ENCODE assay signal across 16 cellular contexts in genomic region chr1:219276029-219276738, GRCh38.
"Had no signal": no experiment of that assay in that cellular context is flagged by ENCODE, and none has a peak within 500 bp of the region (broad histone marks: within the 10 kb centered on the region; RNA-seq: fewer than 3 reads in every experiment).

No MANE protein-coding gene starts in this region.

- ATAC-seq: activated CD8-positive, alpha-beta memory T cell treated with anti-CD3 and anti-CD28 coated beads, Interleukin-2, amount 10 ng/mL, durations not matched to agents 7 days and 5 days; activated T-helper 17 cell treated with anti-CD3 and anti-CD28 coated beads, Interleukin-2, amount 50 U/mL, for 72 hours; effector memory CD8-positive, alpha-beta T cell; right cardiac atrium; stimulated activated naive CD8-positive, alpha-beta T cell treated with anti-CD3 and anti-CD28 coated beads, Interleukin-15, Interleukin-2, amounts not matched to agents 100 U/mL and 50 U/mL, for 24 hours had no signal

- DNase-seq: activated CD4-positive, alpha-beta memory T cell treated with anti-CD3 and anti-CD28 coated beads, Interleukin-2, amount 10 ng/mL, durations not matched to agents 7 days and 5 days; activated CD4-positive, alpha-beta T cell treated with anti-CD3 and anti-CD28 coated beads for 48 hours; activated CD4-positive, CD25-positive, alpha-beta regulatory T cell; activated CD8-positive, alpha-beta memory T cell treated with anti-CD3 and anti-CD28 coated beads, Interleukin-2, amount 10 ng/mL, durations not matched to agents 7 days and 5 days; activated naive CD4-positive, alpha-beta T cell; activated naive CD8-positive, alpha-beta T cell treated with anti-CD3 and anti-CD28 coated beads for 36 hours; activated T-cell treated with anti-CD3 and anti-CD28 coated beads, Interleukin-2, amount 50 U/mL, for 1 hour; amniotic stem cell; effector memory CD8-positive, alpha-beta T cell; right cardiac atrium; stimulated activated naive CD8-positive, alpha-beta T cell treated with anti-CD3 and anti-CD28 coated beads, Interleukin-15, Interleukin-2, amounts not matched to agents 100 U/mL and 50 U/mL, for 24 hours; substantia nigra; tibial artery had no signal

- H3K27ac Mint-ChIP-seq: activated CD4-positive, alpha-beta memory T cell treated with anti-CD3 and anti-CD28 coated beads, Interleukin-2, amount 10 ng/mL, durations not matched to agents 7 days and 5 days; activated CD8-positive, alpha-beta memory T cell treated with anti-CD3 and anti-CD28 coated beads, Interleukin-2, amount 10 ng/mL, durations not matched to agents 7 days and 5 days; activated naive CD8-positive, alpha-beta T cell treated with anti-CD3 and anti-CD28 coated beads for 36 hours; activated T-helper 17 cell treated with anti-CD3 and anti-CD28 coated beads, Interleukin-2, amount 50 U/mL, for 72 hours; effector memory CD8-positive, alpha-beta T cell; memory B cell had no signal

- H3K27me3 Mint-ChIP-seq: activated CD4-positive, alpha-beta memory T cell treated with anti-CD3 and anti-CD28 coated beads, Interleukin-2, amount 10 ng/mL, durations not matched to agents 7 days and 5 days; activated CD8-positive, alpha-beta memory T cell treated with anti-CD3 and anti-CD28 coated beads, Interleukin-2, amount 10 ng/mL, durations not matched to agents 7 days and 5 days; activated naive CD8-positive, alpha-beta T cell treated with anti-CD3 and anti-CD28 coated beads for 36 hours; activated T-helper 17 cell treated with anti-CD3 and anti-CD28 coated beads, Interleukin-2, amount 50 U/mL, for 72 hours; effector memory CD8-positive, alpha-beta T cell; memory B cell had no signal

- H3K36me3 Mint-ChIP-seq: activated CD8-positive, alpha-beta memory T cell treated with anti-CD3 and anti-CD28 coated beads, Interleukin-2, amount 10 ng/mL, durations not matched to agents 7 days and 5 days; activated naive CD8-positive, alpha-beta T cell treated with anti-CD3 and anti-CD28 coated beads for 36 hours had no signal

- H3K9me3 Mint-ChIP-seq: activated CD4-positive, alpha-beta memory T cell treated with anti-CD3 and anti-CD28 coated beads, Interleukin-2, amount 10 ng/mL, durations not matched to agents 7 days and 5 days; activated naive CD8-positive, alpha-beta T cell treated with anti-CD3 and anti-CD28 coated beads for 36 hours; activated T-helper 17 cell treated with anti-CD3 and anti-CD28 coated beads, Interleukin-2, amount 50 U/mL, for 72 hours; effector memory CD8-positive, alpha-beta T cell; memory B cell; neural crest cell had no signal

- H3K4me3 Mint-ChIP-seq: activated CD4-positive, alpha-beta memory T cell treated with anti-CD3 and anti-CD28 coated beads, Interleukin-2, amount 10 ng/mL, durations not matched to agents 7 days and 5 days; activated CD8-positive, alpha-beta memory T cell treated with anti-CD3 and anti-CD28 coated beads, Interleukin-2, amount 10 ng/mL, durations not matched to agents 7 days and 5 days; activated naive CD8-positive, alpha-beta T cell treated with anti-CD3 and anti-CD28 coated beads for 36 hours; activated T-helper 17 cell treated with anti-CD3 and anti-CD28 coated beads, Interleukin-2, amount 50 U/mL, for 72 hours; effector memory CD8-positive, alpha-beta T cell; memory B cell; neural crest cell had no signal

- H3K4me1 Mint-ChIP-seq: activated CD4-positive, alpha-beta memory T cell treated with anti-CD3 and anti-CD28 coated beads, Interleukin-2, amount 10 ng/mL, durations not matched to agents 7 days and 5 days; activated CD8-positive, alpha-beta memory T cell treated with anti-CD3 and anti-CD28 coated beads, Interleukin-2, amount 10 ng/mL, durations not matched to agents 7 days and 5 days; activated naive CD8-positive, alpha-beta T cell treated with anti-CD3 and anti-CD28 coated beads for 36 hours; activated T-helper 17 cell treated with anti-CD3 and anti-CD28 coated beads, Interleukin-2, amount 50 U/mL, for 72 hours; memory B cell had no signal
